Comparison of ENCODE assay signal across 1 cellular context in genomic region chr1:71312545-71312944, GRCh38.
A peak's percentile ranks its signal among the peaks of the same experiment; 100 is the strongest.
TF ChIP-seq lines count a peak whose summit lies in the region.

No MANE protein-coding gene starts in this region.

TF ChIP-seq in HEK293, 187 proteins besides CTCF, POLR2A, EP300 and RAD21 (continued from another document and continues in another):
- TF ChIP-seq EGR2 (tag by site-specific recombination; IDR thresholded peaks at IDR 0.05; ENCODE audit: low read depth), result no peak
- TF ChIP-seq ZNF518A (tag by site-specific recombination; conservative IDR thresholded peaks at IDR 0.05; ENCODE audit: low read depth), result peak; percentile 64
- peak; percentile 50 for TF ChIP-seq ZNF426 (tag by site-specific recombination; IDR thresholded peaks at IDR 0.05)
- no peak for TF ChIP-seq ZBTB20 (tag by site-specific recombination; IDR thresholded peaks at IDR 0.05)
- no peak for TF ChIP-seq ZBTB1 (tag by site-specific recombination; IDR thresholded peaks at IDR 0.05)
- no peak for TF ChIP-seq PATZ1 (tag by site-specific recombination; IDR thresholded peaks at IDR 0.05)
- no peak for TF ChIP-seq ZNF112 (tag by site-specific recombination; IDR thresholded peaks at IDR 0.05)
- TF ChIP-seq ZNF140 (tag by site-specific recombination; IDR thresholded peaks at IDR 0.05), result peak; percentile 50; the same call in 1 of the 2 replicates
- peak; percentile 74; the same call in 1 of the 2 replicates for TF ChIP-seq ZNF394 (tag by site-specific recombination; IDR thresholded peaks at IDR 0.05; ENCODE audit: borderline replicate concordance)
- TF ChIP-seq ZBTB8A (tag by site-specific recombination; IDR thresholded peaks at IDR 0.05), result 0 out of 2 replicates have a peak, but pooled peaks have one; percentile 25
- TF ChIP-seq GLI4 (tag by site-specific recombination; IDR thresholded peaks at IDR 0.05), result no peak
- TF ChIP-seq ZNF555 (tag by site-specific recombination; conservative IDR thresholded peaks at IDR 0.05), result peak; percentile 64
- TF ChIP-seq PBX3 (CRISPR knock-in tag; IDR thresholded peaks at IDR 0.05), result no peak
- TF ChIP-seq ZNF138 (tag by site-specific recombination; IDR thresholded peaks at IDR 0.05; ENCODE audit: borderline replicate concordance), result no peak
- TF ChIP-seq ZNF169 (tag by site-specific recombination; IDR thresholded peaks at IDR 0.05), result no peak
- no peak for TF ChIP-seq ZNF214 (tag by site-specific recombination; IDR thresholded peaks at IDR 0.05; ENCODE audit: borderline replicate concordance)
- TF ChIP-seq, protein P1, sequence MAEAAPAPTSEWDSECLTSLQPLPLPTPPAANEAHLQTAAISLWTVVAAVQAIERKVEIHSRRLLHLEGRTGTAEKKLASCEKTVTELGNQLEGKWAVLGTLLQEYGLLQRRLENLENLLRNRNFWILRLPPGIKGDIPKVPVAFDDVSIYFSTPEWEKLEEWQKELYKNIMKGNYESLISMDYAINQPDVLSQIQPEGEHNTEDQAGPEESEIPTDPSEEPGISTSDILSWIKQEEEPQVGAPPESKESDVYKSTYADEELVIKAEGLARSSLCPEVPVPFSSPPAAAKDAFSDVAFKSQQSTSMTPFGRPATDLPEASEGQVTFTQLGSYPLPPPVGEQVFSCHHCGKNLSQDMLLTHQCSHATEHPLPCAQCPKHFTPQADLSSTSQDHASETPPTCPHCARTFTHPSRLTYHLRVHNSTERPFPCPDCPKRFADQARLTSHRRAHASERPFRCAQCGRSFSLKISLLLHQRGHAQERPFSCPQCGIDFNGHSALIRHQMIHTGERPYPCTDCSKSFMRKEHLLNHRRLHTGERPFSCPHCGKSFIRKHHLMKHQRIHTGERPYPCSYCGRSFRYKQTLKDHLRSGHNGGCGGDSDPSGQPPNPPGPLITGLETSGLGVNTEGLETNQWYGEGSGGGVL (tag by site-specific recombination; IDR thresholded peaks at IDR 0.05), result no peak
- no peak for TF ChIP-seq ZNF266 (tag by site-specific recombination; IDR thresholded peaks at IDR 0.05; ENCODE audit: low read depth)
- TF ChIP-seq KLF16 (tag by site-specific recombination; IDR thresholded peaks at IDR 0.05), result no peak
- no peak for TF ChIP-seq ZNF292 (tag by site-specific recombination; IDR thresholded peaks at IDR 0.05; ENCODE audit: borderline replicate concordance, low read depth)
- TF ChIP-seq ZNF530 (tag by site-specific recombination; IDR thresholded peaks at IDR 0.05; ENCODE audit: low read depth), result 0 out of 2 replicates have a peak, but pooled peaks have one; percentile 11
- no peak for TF ChIP-seq REST (tag by site-specific recombination; IDR thresholded peaks at IDR 0.05)
- no peak for TF ChIP-seq MZF1 (tag by site-specific recombination; IDR thresholded peaks at IDR 0.05; ENCODE audit: borderline replicate concordance)
- TF ChIP-seq, protein P2, sequence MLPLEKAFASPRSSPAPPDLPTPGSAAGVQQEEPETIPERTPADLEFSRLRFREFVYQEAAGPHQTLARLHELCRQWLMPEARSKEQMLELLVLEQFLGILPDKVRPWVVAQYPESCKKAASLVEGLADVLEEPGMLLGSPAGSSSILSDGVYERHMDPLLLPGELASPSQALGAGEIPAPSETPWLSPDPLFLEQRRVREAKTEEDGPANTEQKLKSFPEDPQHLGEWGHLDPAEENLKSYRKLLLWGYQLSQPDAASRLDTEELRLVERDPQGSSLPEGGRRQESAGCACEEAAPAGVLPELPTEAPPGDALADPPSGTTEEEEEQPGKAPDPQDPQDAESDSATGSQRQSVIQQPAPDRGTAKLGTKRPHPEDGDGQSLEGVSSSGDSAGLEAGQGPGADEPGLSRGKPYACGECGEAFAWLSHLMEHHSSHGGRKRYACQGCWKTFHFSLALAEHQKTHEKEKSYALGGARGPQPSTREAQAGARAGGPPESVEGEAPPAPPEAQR (tag by site-specific recombination; IDR thresholded peaks at IDR 0.05), result no peak
- TF ChIP-seq, protein P3, sequence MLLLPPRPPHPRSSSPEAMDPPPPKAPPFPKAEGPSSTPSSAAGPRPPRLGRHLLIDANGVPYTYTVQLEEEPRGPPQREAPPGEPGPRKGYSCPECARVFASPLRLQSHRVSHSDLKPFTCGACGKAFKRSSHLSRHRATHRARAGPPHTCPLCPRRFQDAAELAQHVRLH (tag by site-specific recombination; IDR thresholded peaks at IDR 0.05), result no peak
- TF ChIP-seq, protein P4, sequence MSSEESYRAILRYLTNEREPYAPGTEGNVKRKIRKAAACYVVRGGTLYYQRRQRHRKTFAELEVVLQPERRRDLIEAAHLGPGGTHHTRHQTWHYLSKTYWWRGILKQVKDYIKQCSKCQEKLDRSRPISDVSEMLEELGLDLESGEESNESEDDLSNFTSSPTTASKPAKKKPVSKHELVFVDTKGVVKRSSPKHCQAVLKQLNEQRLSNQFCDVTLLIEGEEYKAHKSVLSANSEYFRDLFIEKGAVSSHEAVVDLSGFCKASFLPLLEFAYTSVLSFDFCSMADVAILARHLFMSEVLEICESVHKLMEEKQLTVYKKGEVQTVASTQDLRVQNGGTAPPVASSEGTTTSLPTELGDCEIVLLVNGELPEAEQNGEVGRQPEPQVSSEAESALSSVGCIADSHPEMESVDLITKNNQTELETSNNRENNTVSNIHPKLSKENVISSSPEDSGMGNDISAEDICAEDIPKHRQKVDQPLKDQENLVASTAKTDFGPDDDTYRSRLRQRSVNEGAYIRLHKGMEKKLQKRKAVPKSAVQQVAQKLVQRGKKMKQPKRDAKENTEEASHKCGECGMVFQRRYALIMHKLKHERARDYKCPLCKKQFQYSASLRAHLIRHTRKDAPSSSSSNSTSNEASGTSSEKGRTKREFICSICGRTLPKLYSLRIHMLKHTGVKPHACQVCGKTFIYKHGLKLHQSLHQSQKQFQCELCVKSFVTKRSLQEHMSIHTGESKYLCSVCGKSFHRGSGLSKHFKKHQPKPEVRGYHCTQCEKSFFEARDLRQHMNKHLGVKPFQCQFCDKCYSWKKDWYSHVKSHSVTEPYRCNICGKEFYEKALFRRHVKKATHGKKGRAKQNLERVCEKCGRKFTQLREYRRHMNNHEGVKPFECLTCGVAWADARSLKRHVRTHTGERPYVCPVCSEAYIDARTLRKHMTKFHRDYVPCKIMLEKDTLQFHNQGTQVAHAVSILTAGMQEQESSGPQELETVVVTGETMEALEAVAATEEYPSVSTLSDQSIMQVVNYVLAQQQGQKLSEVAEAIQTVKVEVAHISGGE (tag by site-specific recombination; conservative IDR thresholded peaks at IDR 0.05; ENCODE audit: low read depth), result peak; percentile 61
- TF ChIP-seq, protein P5, sequence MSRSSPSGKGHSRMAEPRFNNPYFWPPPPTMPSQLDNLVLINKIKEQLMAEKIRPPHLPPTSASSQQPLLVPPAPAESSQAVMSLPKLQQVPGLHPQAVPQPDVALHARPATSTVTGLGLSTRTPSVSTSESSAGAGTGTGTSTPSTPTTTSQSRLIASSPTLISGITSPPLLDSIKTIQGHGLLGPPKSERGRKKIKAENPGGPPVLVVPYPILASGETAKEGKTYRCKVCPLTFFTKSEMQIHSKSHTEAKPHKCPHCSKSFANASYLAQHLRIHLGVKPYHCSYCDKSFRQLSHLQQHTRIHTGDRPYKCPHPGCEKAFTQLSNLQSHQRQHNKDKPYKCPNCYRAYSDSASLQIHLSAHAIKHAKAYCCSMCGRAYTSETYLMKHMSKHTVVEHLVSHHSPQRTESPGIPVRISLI (tag by site-specific recombination; IDR thresholded peaks at IDR 0.05), result no peak
- TF ChIP-seq, protein P6, sequence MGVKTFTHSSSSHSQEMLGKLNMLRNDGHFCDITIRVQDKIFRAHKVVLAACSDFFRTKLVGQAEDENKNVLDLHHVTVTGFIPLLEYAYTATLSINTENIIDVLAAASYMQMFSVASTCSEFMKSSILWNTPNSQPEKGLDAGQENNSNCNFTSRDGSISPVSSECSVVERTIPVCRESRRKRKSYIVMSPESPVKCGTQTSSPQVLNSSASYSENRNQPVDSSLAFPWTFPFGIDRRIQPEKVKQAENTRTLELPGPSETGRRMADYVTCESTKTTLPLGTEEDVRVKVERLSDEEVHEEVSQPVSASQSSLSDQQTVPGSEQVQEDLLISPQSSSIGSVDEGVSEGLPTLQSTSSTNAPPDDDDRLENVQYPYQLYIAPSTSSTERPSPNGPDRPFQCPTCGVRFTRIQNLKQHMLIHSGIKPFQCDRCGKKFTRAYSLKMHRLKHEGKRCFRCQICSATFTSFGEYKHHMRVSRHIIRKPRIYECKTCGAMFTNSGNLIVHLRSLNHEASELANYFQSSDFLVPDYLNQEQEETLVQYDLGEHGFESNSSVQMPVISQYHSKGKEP (tag by site-specific recombination; IDR thresholded peaks at IDR 0.05), result no peak
